Comparison of ENCODE assay signal across 12 cellular contexts in the genomic region with DNA sequence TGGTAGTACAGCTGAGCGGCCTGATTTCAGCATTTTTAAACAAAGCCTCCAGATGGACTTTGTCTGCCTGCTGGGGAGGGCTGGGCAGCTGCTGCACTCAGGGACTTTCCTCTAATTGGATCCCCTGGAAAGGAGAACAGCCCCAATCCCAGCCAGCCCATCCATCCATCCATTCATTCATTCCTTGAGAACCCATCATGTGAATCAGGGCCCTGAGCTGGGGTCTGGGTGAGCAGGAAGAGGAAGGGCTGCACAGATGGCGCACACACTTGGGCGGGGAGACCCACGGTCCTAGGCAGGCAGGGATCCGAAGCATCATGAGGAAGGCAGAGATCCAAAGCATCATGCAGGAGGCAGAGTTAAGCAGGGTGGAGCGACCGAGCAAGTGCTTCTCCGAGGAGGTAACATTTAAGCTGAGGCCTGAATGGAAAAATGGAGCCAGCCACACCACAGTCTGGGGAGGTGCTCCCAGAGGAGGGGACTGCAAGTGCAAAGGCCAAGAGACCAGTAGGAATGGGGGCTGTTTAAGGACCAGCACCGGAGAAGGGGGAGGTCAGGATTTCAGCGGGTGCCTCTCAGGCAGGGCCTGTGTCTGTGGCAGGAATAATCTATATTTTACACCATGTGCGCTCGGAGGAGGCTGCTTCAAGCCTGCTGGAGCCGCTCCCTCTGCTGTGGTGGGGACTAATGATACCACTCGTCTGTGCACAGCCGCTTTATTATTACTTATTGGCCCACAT. TPM values are rescaled to one million over a fixed set of nuclear protein-coding genes. Genes with fewer than 3 reads are reported as not detected.
A peak's percentile ranks its signal among the peaks of the same experiment; 100 is the strongest.
DNase-seq lines count a peak whose midpoint lies in the region; ATAC-seq, FAIRE-seq and TF ChIP-seq lines count a peak whose summit lies in the region.
"Had no signal": no experiment of that assay in that cellular context is flagged by ENCODE, and none has a peak within 500 bp of the region (broad histone marks: within the 10 kb centered on the region; RNA-seq: fewer than 3 reads in every experiment).

No MANE protein-coding gene starts in this region.

- H3K4me3 Mint-ChIP-seq in neural progenitor cell, result no peak overlapping the region
- H3K4me3 Mint-ChIP-seq: activated CD4-positive, alpha-beta T cell treated with anti-CD3 and anti-CD28 coated beads, Interleukin-2, amount 10 ng/mL, durations not matched to agents 24 days and 14 days had no signal

- intact Hi-C loops in psoas muscle (cut with DNase I), result loop anchor here (5.0 to 10.0 kb wide), 6 partner anchors 560 to 1023 kb away; partner anchors contain the start of genes CHST13 (in 2 of the 2) and PLXNA1 (in 2 of the 2)

- peak overlapping the region; percentile 21 for H3K4me2 ChIP-seq in neural progenitor cell

- no peaks in the 10 kb centered on the region for H3K9me3 Mint-ChIP-seq in neural progenitor cell
- H3K9me3 Mint-ChIP-seq: activated CD4-positive, alpha-beta T cell treated with anti-CD3 and anti-CD28 coated beads, Interleukin-2, amount 10 ng/mL, durations not matched to agents 24 days and 14 days had no signal

- H3K4me1 ChIP-seq in ectodermal cell (ENCODE audit: control insufficient read depth, insufficient read depth, low read length) (peaks cover 13% of the 10 kb centered on the region), neural progenitor cell (peaks cover 17% of the 10 kb centered on the region), psoas muscle (no peaks in the 10 kb centered on the region)

- FAIRE-seq in GM19239 (lab: Jason Lieb, UNC), result no peak

- H3K4me1 Mint-ChIP-seq in neural progenitor cell, result peaks cover 43% of the 10 kb centered on the region

- no peaks in the 10 kb centered on the region for H3K79me2 ChIP-seq in neural progenitor cell (ENCODE audit: low read depth)

- no peaks in the 10 kb centered on the region for H3K36me3 ChIP-seq in ectodermal cell (ENCODE audit: control insufficient read depth, insufficient read depth, low read length)
- H3K36me3 ChIP-seq in neural progenitor cell, result no peaks in the 10 kb centered on the region
- no peaks in the 10 kb centered on the region for H3K36me3 ChIP-seq in psoas muscle (ENCODE audit: insufficient read depth in 1 of 2, low read depth in 1 of 2)
- H3K36me3 ChIP-seq: ovary had no signal

- TF ChIP-seq CTCF in neural progenitor cell (IDR thresholded peaks at IDR 0.05), result no peak
- TF ChIP-seq CTCF in psoas muscle (IDR thresholded peaks at IDR 0.05), result no peak

- peaks cover 6% of the 10 kb centered on the region for H3K27me3 Mint-ChIP-seq in neural progenitor cell (ENCODE audit: insufficient read depth, low read depth)

- H3K4me3 ChIP-seq in ectodermal cell (ENCODE audit: insufficient read depth, low read depth, low read length) (no peak overlapping the region), neural progenitor cell (no peak overlapping the region), psoas muscle (no peak overlapping the region)
- H3K4me3 ChIP-seq: ovary had no signal

- WGBS in ectodermal cell, 2 experiments, result 91 to 93% methylated on average over 15 of the region's 15 CpGs
- 81 to 86% (median 83%) methylated on average over 15 of the region's 15 CpGs for WGBS in psoas muscle, 3 donors

- no peaks in the 10 kb centered on the region for H4K20me1 ChIP-seq in neural progenitor cell (ENCODE audit: low read depth)

- H3F3A ChIP-seq in neural progenitor cell (ENCODE audit: low read depth), result peaks cover 14% of the 10 kb centered on the region

- no peaks in the 10 kb centered on the region for H3K9me3 ChIP-seq in ectodermal cell (ENCODE audit: control insufficient read depth, low read length)
- H3K9me3 ChIP-seq in neural progenitor cell (ENCODE audit: low read depth), result no peaks in the 10 kb centered on the region
- no peaks in the 10 kb centered on the region for H3K9me3 ChIP-seq in psoas muscle
- H3K9me3 ChIP-seq: ovary had no signal

- no peak overlapping the region for H3K9ac ChIP-seq in neural progenitor cell

- ATAC-seq in psoas muscle, result no peak

- H3K27ac Mint-ChIP-seq in neural progenitor cell, result peak overlapping the region; percentile 53
- H3K27ac Mint-ChIP-seq: activated CD4-positive, alpha-beta T cell treated with anti-CD3 and anti-CD28 coated beads, Interleukin-2, amount 10 ng/mL, durations not matched to agents 24 days and 14 days had no signal

- H3K27me3 ChIP-seq in ectodermal cell (ENCODE audit: control insufficient read depth, insufficient read depth, low read length, poor library complexity, severe bottlenecking), result peaks cover 21% of the 10 kb centered on the region
- H3K27me3 ChIP-seq in neural progenitor cell, result peaks cover 22% of the 10 kb centered on the region
- no peaks in the 10 kb centered on the region for H3K27me3 ChIP-seq in psoas muscle (ENCODE audit: insufficient read depth in 3 of 3, low read length in 2 of 3)
- H3K27me3 ChIP-seq: ovary had no signal

- H3K27ac ChIP-seq in ectodermal cell (ENCODE audit: insufficient read depth, low read depth, low read length, poor library complexity, severe bottlenecking) (peak overlapping the region; percentile 76), neural progenitor cell (no peak overlapping the region), psoas muscle (no peak overlapping the region)
- H3K27ac ChIP-seq: HL-60, ovary had no signal

- H3K36me3 Mint-ChIP-seq in neural progenitor cell, result no peaks in the 10 kb centered on the region

- DNase-seq in DMS 273 (lab: John Stamatoyannopoulos, UW; ENCODE audit: unreplicated experiment) (peak; percentile 89), NCI-H524 (lab: John Stamatoyannopoulos, UW) (peak; percentile 98), neural progenitor cell (ENCODE audit: low spot score) (peak; percentile 18), NCI-H526 (lab: John Stamatoyannopoulos, UW) (no peak), psoas muscle (no peak), MV-4-11 (lab: John Stamatoyannopoulos, UW) (no peak), GM19239 (ENCODE audit: insufficient read length, low spot score) (no peak)
- DNase-seq: activated gamma-delta T cell had no signal

- H2AFZ ChIP-seq in neural progenitor cell (replicated peaks), result no peak overlapping the region

RNA-seq across cellular contexts. Expression of gene TPRA1, which starts 45.6 kb away (rescaled TPM):
- 28.9 TPM for polyA plus RNA-seq in ectodermal cell (2013, experiment 1 of 4)
- polyA plus RNA-seq in ectodermal cell (2013, experiment 2 of 4), result 27.0 TPM
- 24.9 TPM for polyA plus RNA-seq in ectodermal cell (2013, experiment 3 of 4)
- 28.2 TPM for polyA plus RNA-seq in ectodermal cell (2013, experiment 4 of 4)
- total RNA-seq in neural progenitor cell (ENCODE audit: low replicate concordance), result 11.8 and 27.4 TPM in 2 replicates
- total RNA-seq in psoas muscle, result 10 to 100 TPM; 20.7 to 24.2 (median 22.1) TPM
- polyA plus RNA-seq in psoas muscle, result 10 to 100 TPM; 25.3 to 26.7 (median 26.1) TPM

RNA-seq across cellular contexts. Expression of gene MCM2, which starts 53.2 kb away (rescaled TPM):
- polyA plus RNA-seq in ectodermal cell (2013, experiment 1 of 4), result 195 TPM
- polyA plus RNA-seq in ectodermal cell (2013, experiment 2 of 4), result 202 TPM
- polyA plus RNA-seq in ectodermal cell (2013, experiment 3 of 4), result 134 TPM
- 136 TPM for polyA plus RNA-seq in ectodermal cell (2013, experiment 4 of 4)
- total RNA-seq in neural progenitor cell (ENCODE audit: low replicate concordance), result 104 and 180 TPM in 2 replicates
- total RNA-seq in psoas muscle, result 1 to 10 TPM; 4.5 to 6.0 (median 5.3) TPM
- polyA plus RNA-seq in psoas muscle, result 1 to 10 TPM; 2.4 to 5.2 (median 4.0) TPM

Comparison
In these comparisons a context has a peak if more than half of its experiments do, and no peak if none do; other contexts are left out.
1. DNase-seq: peak in DMS 273 (single experiment), NCI-H524 (2 of 2) and neural progenitor cell (single experiment); none in NCI-H526 (0 of 2), psoas muscle (0 of 2), MV-4-11 (single experiment) and GM19239 (single experiment).
2. RNA of gene MCM2, which starts 53.2 kb away (total RNA-seq): 104 to 180 TPM in neural progenitor cell; 4.5 to 6.0 TPM in psoas muscle; every median in the first group is over 10 times any median in the second.